Comparison of ENCODE assay signal across 12 cellular contexts in genomic region chr9:71549023-71549422, GRCh38.
DNase-seq lines count a peak whose midpoint lies in the region; ATAC-seq lines count a peak whose summit lies in the region.
"Had no signal": no experiment of that assay in that cellular context is flagged by ENCODE, and none has a peak within 500 bp of the region (broad histone marks: within the 10 kb centered on the region; RNA-seq: fewer than 3 reads in every experiment).

No MANE protein-coding gene starts in this region.

- DNase-seq in SIG-M5 treated with dmso at 0.1 percent for 504 hours (lab: John Stamatoyannopoulos, UW; ENCODE audit: unreplicated experiment) (peak; percentile 1), SIG-M5 (lab: John Stamatoyannopoulos, UW) (no peak), COLO668 (lab: John Stamatoyannopoulos, UW; ENCODE audit: unreplicated experiment) (no peak), AG20443 (ENCODE audit: low spot score) (no peak), NCI-H1930 (lab: John Stamatoyannopoulos, UW) (no peak), NK-92 (lab: John Stamatoyannopoulos, UW; ENCODE audit: unreplicated experiment) (no peak)
- DNase-seq: 8988T; activated CD4-positive, alpha-beta T cell treated with anti-CD3 and anti-CD28 coated beads for 1 hour; EL; NCI-H146 had no signal

- ATAC-seq in HG02642 (IDR thresholded peaks at IDR 0.05; ENCODE audit: poor library complexity, unreplicated experiment) (peak; percentile 77), HG03442 (IDR thresholded peaks at IDR 0.05; ENCODE audit: unreplicated experiment) (peak; percentile 94)
